Comparison of ENCODE assay signal across 1 cellular context in the genomic region with DNA sequence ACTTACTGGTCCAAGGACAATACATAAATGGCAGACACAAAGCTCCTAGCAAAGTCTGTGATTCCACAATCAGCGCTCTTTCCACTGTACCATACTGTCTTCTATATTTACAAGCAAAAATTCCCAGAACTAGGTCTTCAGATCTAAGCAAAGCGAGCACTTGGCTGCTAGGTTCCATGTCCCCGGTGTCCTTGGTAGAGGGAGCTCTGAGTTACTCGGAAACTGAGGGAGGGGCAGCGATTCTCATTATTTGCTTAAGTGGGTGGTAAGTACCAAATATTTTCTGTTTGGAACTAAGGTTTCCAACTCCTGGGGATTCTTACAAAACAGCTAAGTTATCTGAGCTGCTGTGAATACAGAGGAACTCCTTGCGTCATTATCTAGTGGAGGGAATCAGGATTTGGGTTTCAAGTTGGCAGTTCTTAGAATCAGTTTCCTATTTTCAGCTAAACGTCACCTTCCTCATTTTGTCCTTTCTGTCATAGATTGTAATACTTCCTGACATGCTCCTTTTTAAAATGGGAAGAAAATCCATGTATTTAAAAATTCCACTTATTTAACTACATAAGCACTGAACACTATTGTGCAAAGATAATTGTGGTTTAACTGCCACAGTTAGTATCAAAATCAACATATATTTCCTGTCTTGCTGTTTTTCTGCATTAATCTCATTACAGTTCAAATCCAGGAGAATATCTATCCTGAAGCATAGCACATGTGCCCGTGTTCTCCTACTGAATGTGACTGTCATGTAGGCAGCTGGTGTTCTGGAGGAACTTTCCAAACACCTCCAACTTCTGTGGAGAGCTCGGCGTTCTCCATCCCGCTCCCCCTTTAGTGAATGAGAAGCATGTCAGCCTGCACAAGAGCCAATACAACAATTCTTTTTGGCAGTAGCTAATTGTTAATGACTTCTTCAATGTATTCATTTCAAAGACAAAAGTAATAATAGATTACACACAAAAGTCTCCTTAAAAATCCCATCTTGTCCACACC.
TF ChIP-seq lines count a peak whose summit lies in the region.

No MANE protein-coding gene starts in this region.

TF ChIP-seq in HepG2, 621 proteins besides CTCF, POLR2A, EP300 and RAD21 (continued from another document):
- TF ChIP-seq, protein P1, sequence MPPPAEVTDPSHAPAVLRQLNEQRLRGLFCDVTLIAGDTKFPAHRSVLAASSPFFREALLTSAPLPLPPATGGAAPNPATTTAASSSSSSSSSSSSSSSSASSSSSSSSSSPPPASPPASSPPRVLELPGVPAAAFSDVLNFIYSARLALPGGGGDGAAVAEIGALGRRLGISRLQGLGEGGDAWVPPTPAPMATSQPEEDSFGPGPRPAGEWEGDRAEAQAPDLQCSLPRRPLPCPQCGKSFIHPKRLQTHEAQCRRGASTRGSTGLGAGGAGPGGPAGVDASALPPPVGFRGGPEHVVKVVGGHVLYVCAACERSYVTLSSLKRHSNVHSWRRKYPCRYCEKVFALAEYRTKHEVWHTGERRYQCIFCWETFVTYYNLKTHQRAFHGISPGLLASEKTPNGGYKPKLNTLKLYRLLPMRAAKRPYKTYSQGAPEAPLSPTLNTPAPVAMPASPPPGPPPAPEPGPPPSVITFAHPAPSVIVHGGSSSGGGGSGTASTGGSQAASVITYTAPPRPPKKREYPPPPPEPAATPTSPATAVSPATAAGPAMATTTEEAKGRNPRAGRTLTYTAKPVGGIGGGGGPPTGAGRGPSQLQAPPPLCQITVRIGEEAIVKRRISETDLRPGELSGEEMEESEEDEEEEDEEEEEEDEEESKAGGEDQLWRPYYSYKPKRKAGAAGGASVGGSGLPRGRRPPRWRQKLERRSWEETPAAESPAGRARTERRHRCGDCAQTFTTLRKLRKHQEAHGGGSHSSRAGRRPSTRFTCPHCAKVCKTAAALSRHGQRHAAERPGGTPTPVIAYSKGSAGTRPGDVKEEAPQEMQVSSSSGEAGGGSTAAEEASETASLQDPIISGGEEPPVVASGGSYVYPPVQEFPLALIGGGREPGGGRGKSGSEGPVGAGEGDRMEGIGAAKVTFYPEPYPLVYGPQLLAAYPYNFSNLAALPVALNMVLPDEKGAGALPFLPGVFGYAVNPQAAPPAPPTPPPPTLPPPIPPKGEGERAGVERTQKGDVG (CRISPR knock-in tag; IDR thresholded peaks at IDR 0.05; ENCODE audit: borderline replicate concordance): no peak
- TF ChIP-seq NFYC (CRISPR knock-in tag; IDR thresholded peaks at IDR 0.05) (no peak), ZMAT3 (CRISPR knock-in tag; conservative IDR thresholded peaks at IDR 0.05) (no peak), KLF12 (CRISPR knock-in tag; IDR thresholded peaks at IDR 0.05; ENCODE audit: borderline replicate concordance) (no peak), MEF2D (CRISPR knock-in tag; IDR thresholded peaks at IDR 0.05) (no peak), SKI (IDR thresholded peaks at IDR 0.05; ENCODE audit: partially characterized antibody) (no peak), ZNF83 (CRISPR knock-in tag; IDR thresholded peaks at IDR 0.05; ENCODE audit: borderline replicate concordance) (no peak), U2AF1 (optimal IDR thresholded peaks at IDR 0.05; ENCODE audit: low read depth, low read length) (no peak), GTF2F1 (IDR thresholded peaks at IDR 0.05; ENCODE audit: low read length) (no peak), RFX1 (IDR thresholded peaks at IDR 0.05) (no peak), RELA (CRISPR knock-in tag; IDR thresholded peaks at IDR 0.05) (no peak)
- TF ChIP-seq, protein P2, sequence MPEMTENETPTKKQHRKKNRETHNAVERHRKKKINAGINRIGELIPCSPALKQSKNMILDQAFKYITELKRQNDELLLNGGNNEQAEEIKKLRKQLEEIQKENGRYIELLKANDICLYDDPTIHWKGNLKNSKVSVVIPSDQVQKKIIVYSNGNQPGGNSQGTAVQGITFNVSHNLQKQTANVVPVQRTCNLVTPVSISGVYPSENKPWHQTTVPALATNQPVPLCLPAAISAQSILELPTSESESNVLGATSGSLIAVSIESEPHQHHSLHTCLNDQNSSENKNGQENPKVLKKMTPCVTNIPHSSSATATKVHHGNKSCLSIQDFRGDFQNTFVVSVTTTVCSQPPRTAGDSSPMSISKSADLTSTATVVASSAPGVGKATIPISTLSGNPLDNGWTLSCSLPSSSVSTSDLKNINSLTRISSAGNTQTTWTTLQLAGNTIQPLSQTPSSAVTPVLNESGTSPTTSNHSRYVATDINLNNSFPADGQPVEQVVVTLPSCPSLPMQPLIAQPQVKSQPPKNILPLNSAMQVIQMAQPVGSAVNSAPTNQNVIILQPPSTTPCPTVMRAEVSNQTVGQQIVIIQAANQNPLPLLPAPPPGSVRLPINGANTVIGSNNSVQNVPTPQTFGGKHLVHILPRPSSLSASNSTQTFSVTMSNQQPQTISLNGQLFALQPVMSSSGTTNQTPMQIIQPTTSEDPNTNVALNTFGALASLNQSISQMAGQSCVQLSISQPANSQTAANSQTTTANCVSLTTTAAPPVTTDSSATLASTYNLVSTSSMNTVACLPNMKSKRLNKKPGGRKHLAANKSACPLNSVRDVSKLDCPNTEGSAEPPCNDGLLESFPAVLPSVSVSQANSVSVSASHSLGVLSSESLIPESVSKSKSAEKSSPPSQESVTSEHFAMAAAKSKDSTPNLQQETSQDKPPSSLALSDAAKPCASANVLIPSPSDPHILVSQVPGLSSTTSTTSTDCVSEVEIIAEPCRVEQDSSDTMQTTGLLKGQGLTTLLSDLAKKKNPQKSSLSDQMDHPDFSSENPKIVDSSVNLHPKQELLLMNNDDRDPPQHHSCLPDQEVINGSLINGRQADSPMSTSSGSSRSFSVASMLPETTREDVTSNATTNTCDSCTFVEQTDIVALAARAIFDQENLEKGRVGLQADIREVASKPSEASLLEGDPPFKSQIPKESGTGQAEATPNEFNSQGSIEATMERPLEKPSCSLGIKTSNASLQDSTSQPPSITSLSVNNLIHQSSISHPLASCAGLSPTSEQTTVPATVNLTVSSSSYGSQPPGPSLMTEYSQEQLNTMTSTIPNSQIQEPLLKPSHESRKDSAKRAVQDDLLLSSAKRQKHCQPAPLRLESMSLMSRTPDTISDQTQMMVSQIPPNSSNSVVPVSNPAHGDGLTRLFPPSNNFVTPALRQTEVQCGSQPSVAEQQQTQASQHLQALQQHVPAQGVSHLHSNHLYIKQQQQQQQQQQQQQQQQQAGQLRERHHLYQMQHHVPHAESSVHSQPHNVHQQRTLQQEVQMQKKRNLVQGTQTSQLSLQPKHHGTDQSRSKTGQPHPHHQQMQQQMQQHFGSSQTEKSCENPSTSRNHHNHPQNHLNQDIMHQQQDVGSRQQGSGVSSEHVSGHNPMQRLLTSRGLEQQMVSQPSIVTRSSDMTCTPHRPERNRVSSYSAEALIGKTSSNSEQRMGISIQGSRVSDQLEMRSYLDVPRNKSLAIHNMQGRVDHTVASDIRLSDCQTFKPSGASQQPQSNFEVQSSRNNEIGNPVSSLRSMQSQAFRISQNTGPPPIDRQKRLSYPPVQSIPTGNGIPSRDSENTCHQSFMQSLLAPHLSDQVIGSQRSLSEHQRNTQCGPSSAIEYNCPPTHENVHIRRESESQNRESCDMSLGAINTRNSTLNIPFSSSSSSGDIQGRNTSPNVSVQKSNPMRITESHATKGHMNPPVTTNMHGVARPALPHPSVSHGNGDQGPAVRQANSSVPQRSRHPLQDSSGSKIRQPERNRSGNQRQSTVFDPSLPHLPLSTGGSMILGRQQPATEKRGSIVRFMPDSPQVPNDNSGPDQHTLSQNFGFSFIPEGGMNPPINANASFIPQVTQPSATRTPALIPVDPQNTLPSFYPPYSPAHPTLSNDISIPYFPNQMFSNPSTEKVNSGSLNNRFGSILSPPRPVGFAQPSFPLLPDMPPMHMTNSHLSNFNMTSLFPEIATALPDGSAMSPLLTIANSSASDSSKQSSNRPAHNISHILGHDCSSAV (CRISPR knock-in tag; IDR thresholded peaks at IDR 0.05; ENCODE audit: borderline replicate concordance): no peak
- TF ChIP-seq, protein P3, sequence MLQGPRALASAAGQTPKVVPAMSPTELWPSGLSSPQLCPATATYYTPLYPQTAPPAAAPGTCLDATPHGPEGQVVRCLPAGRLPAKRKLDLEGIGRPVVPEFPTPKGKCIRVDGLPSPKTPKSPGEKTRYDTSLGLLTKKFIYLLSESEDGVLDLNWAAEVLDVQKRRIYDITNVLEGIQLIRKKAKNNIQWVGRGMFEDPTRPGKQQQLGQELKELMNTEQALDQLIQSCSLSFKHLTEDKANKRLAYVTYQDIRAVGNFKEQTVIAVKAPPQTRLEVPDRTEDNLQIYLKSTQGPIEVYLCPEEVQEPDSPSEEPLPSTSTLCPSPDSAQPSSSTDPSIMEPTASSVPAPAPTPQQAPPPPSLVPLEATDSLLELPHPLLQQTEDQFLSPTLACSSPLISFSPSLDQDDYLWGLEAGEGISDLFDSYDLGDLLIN (CRISPR knock-in tag; IDR thresholded peaks at IDR 0.05; ENCODE audit: borderline replicate concordance): no peak
- TF ChIP-seq, protein P4, sequence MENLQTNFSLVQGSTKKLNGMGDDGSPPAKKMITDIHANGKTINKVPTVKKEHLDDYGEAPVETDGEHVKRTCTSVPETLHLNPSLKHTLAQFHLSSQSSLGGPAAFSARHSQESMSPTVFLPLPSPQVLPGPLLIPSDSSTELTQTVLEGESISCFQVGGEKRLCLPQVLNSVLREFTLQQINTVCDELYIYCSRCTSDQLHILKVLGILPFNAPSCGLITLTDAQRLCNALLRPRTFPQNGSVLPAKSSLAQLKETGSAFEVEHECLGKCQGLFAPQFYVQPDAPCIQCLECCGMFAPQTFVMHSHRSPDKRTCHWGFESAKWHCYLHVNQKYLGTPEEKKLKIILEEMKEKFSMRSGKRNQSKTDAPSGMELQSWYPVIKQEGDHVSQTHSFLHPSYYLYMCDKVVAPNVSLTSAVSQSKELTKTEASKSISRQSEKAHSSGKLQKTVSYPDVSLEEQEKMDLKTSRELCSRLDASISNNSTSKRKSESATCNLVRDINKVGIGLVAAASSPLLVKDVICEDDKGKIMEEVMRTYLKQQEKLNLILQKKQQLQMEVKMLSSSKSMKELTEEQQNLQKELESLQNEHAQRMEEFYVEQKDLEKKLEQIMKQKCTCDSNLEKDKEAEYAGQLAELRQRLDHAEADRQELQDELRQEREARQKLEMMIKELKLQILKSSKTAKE (CRISPR knock-in tag; IDR thresholded peaks at IDR 0.05; ENCODE audit: borderline replicate concordance): no peak
- TF ChIP-seq, protein P5, sequence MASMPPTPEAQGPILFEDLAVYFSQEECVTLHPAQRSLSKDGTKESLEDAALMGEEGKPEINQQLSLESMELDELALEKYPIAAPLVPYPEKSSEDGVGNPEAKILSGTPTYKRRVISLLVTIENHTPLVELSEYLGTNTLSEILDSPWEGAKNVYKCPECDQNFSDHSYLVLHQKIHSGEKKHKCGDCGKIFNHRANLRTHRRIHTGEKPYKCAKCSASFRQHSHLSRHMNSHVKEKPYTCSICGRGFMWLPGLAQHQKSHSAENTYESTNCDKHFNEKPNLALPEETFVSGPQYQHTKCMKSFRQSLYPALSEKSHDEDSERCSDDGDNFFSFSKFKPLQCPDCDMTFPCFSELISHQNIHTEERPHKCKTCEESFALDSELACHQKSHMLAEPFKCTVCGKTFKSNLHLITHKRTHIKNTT (CRISPR knock-in tag; IDR thresholded peaks at IDR 0.05): no peak
- TF ChIP-seq, protein P6, sequence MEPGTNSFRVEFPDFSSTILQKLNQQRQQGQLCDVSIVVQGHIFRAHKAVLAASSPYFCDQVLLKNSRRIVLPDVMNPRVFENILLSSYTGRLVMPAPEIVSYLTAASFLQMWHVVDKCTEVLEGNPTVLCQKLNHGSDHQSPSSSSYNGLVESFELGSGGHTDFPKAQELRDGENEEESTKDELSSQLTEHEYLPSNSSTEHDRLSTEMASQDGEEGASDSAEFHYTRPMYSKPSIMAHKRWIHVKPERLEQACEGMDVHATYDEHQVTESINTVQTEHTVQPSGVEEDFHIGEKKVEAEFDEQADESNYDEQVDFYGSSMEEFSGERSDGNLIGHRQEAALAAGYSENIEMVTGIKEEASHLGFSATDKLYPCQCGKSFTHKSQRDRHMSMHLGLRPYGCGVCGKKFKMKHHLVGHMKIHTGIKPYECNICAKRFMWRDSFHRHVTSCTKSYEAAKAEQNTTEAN (CRISPR knock-in tag; conservative IDR thresholded peaks at IDR 0.05): no peak
